ENCODE assay signal across 22 cellular contexts in the genomic region with DNA sequence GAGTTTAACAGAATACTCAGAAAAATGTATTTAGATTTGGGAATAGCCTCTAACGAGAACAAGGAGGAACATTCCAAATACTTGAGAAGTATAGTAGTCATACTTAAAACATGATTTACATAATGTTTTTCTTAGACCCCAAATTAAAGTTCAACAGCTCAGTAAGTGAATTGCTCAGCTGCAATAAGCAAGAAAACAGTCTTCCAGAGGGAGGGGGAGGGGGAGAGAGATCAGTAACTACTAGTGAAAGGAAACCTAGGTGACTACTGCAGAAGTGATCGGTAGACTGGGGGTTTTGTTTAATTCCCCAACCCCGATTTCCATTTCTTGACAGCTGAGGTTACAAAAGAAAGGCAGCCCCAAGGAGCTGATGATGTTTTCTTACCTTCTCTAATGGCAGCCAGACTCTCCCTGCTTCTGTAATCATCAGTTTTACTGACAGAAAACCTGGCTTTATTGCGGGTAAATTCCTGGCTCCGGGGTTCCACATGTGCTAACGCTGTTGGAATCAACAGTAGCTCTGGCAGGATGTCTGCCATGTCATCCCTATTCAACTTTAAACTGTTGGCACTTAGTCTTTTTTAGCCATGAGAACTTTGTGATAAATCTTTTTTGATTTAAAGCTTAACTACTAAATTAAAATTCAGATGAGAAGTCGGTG.
DNase-seq lines count a peak whose midpoint lies in the region; FAIRE-seq and TF ChIP-seq lines count a peak whose summit lies in the region.
"Had no signal": no experiment of that assay in that cellular context is flagged by ENCODE, and none has a peak within 500 bp of the region (broad histone marks: within the 10 kb centered on the region; RNA-seq: fewer than 3 reads in every experiment).

No MANE protein-coding gene starts in this region.

- WGBS in endodermal cell (ENCODE audit: insufficient coverage in 1 of 2, insufficient read length in 1 of 2), 2 experiments = 70 to 75% methylated on average over 5 to 6 of the region's 7 CpGs

- no peaks in the 10 kb centered on the region for H3K9me3 Mint-ChIP-seq in endodermal cell
- H3K9me3 Mint-ChIP-seq in nephron = no peaks in the 10 kb centered on the region
- H3K9me3 Mint-ChIP-seq in HFFc6 = no peaks in the 10 kb centered on the region
- H3K9me3 Mint-ChIP-seq in Calu3 (ENCODE audit: low read depth, unreplicated experiment) = no peaks in the 10 kb centered on the region
- H3K9me3 Mint-ChIP-seq: activated CD4-positive, alpha-beta memory T cell treated with anti-CD3 and anti-CD28 coated beads, Interleukin-2, amount 10 ng/mL, durations not matched to agents 7 days and 5 days; activated naive CD8-positive, alpha-beta T cell treated with anti-CD3 and anti-CD28 coated beads, Interleukin-2, amount 50 U/mL, for 24 hours; stimulated activated naive B cell treated with anti-CD40 and anti-IgM and Interleukin-4, amounts not matched to agents 10 μg/mL and 1 μg/mL and 100 μg/mL, for 72 hours had no signal

- DNase-seq in AG10803 (ENCODE audit: low read depth) (peak; percentile 66), endodermal cell (peak; percentile 71), HFFc6 (no peak), cerebellar cortex (ENCODE audit: low spot score) (no peak), D721Med (ENCODE audit: insufficient read length, low spot score) (no peak), Calu3 (no peak)
- DNase-seq: activated CD4-positive, alpha-beta memory T cell treated with anti-CD3 and anti-CD28 coated beads, Interleukin-2, amount 10 ng/mL, durations not matched to agents 7 days and 5 days; activated effector memory CD4-positive, alpha-beta T cell treated with Interleukin-2 at 50 U/mL for 16 hours; activated naive CD8-positive, alpha-beta T cell treated with anti-CD3 and anti-CD28 coated beads, Interleukin-2, amount 50 U/mL, for 24 hours; Caco-2; caudate nucleus; foreskin melanocyte; immature natural killer cell; NCI-H187; NCI-H69; OCI-M1; stimulated activated naive B cell treated with anti-CD40 and anti-IgM and Interleukin-4, amounts not matched to agents 10 μg/mL and 1 μg/mL and 100 μg/mL, for 72 hours had no signal

- H3K36me3 Mint-ChIP-seq in endodermal cell (ENCODE audit: low read depth) (peaks cover 31% of the 10 kb centered on the region), nephron (ENCODE audit: low read depth) (peaks cover 43% of the 10 kb centered on the region), HFFc6 (ENCODE audit: low read depth) (peaks cover 26% of the 10 kb centered on the region), Calu3 (ENCODE audit: insufficient read depth, unreplicated experiment) (peaks cover 4% of the 10 kb centered on the region)
- H3K36me3 Mint-ChIP-seq: immature natural killer cell; stimulated activated naive B cell treated with anti-CD40 and anti-IgM and Interleukin-4, amounts not matched to agents 10 μg/mL and 1 μg/mL and 100 μg/mL, for 72 hours had no signal

- CTCF ChIA-PET in Calu3 (lab: Charles Lee) = interaction anchor here (0.7 kb wide), 2 partner anchors 8 to 48 kb away, joined by 3 read pairs; no protein-coding TSS in a partner anchor

- H3K4me3 ChIP-seq in AG10803 (ENCODE audit: low read length) (no peak overlapping the region), OCI-LY3 (ENCODE audit: low read length) (no peak overlapping the region), endodermal cell (ENCODE audit: low read length) (no peak overlapping the region)
- H3K4me3 ChIP-seq: skin epidermis had no signal

- no peaks in the 10 kb centered on the region for H4K20me1 ChIP-seq in OCI-LY3 (ENCODE audit: insufficient read depth, low read length)

- H3K36me3 ChIP-seq in OCI-LY3 (replicated peaks; ENCODE audit: low read depth, low read length) (no peaks in the 10 kb centered on the region), endodermal cell (ENCODE audit: control insufficient read depth, insufficient read depth, low read length) (peaks cover 48% of the 10 kb centered on the region)

- H3K27ac Mint-ChIP-seq in endodermal cell = peak overlapping the region; percentile 61
- H3K27ac Mint-ChIP-seq in nephron = peak overlapping the region; percentile 21 to 54 (median 40)
- no peak overlapping the region; the same call in 1 of the 2 replicates for H3K27ac Mint-ChIP-seq in HFFc6
- H3K27ac Mint-ChIP-seq in Calu3 (ENCODE audit: unreplicated experiment) = no peak overlapping the region
- H3K27ac Mint-ChIP-seq: activated CD4-positive, alpha-beta memory T cell treated with anti-CD3 and anti-CD28 coated beads, Interleukin-2, amount 10 ng/mL, durations not matched to agents 7 days and 5 days; activated naive CD8-positive, alpha-beta T cell treated with anti-CD3 and anti-CD28 coated beads, Interleukin-2, amount 50 U/mL, for 24 hours; immature natural killer cell; stimulated activated naive B cell treated with anti-CD40 and anti-IgM and Interleukin-4, amounts not matched to agents 10 μg/mL and 1 μg/mL and 100 μg/mL, for 72 hours had no signal

- no peak for FAIRE-seq in D721Med (lab: Jason Lieb, UNC)
- FAIRE-seq: A204.1, endothelial cell of umbilical vein had no signal

- no peaks in the 10 kb centered on the region for H3K27me3 ChIP-seq in OCI-LY3 (ENCODE audit: low read depth, low read length)
- H3K27me3 ChIP-seq in endodermal cell (ENCODE audit: control insufficient read depth, insufficient read depth, low read length, poor library complexity, severe bottlenecking) = no peaks in the 10 kb centered on the region

- peaks cover 20% of the 10 kb centered on the region for H3K4me1 Mint-ChIP-seq in endodermal cell
- H3K4me1 Mint-ChIP-seq in nephron = peaks cover 25% of the 10 kb centered on the region
- H3K4me1 Mint-ChIP-seq in HFFc6 (ENCODE audit: low read depth) = peaks cover 57% of the 10 kb centered on the region
- peaks cover 8% of the 10 kb centered on the region for H3K4me1 Mint-ChIP-seq in Calu3 (ENCODE audit: low read depth, unreplicated experiment)
- H3K4me1 Mint-ChIP-seq: activated CD4-positive, alpha-beta memory T cell treated with anti-CD3 and anti-CD28 coated beads, Interleukin-2, amount 10 ng/mL, durations not matched to agents 7 days and 5 days; activated naive CD8-positive, alpha-beta T cell treated with anti-CD3 and anti-CD28 coated beads, Interleukin-2, amount 50 U/mL, for 24 hours; immature natural killer cell had no signal

- no peak overlapping the region for H2AFZ ChIP-seq in OCI-LY3 (ENCODE audit: low read depth, low read length)

- H3K9ac ChIP-seq in OCI-LY3 (ENCODE audit: low read length) = no peak overlapping the region
- H3K9ac ChIP-seq in endodermal cell (ENCODE audit: extremely low read depth, low read length, poor library complexity, severe bottlenecking) = no peak overlapping the region

- H3K4me2 ChIP-seq in OCI-LY3 (ENCODE audit: low read length) = peak overlapping the region; percentile 72

- H3K4me3 Mint-ChIP-seq in endodermal cell (no peak overlapping the region), nephron (no peak overlapping the region), HFFc6 (no peak overlapping the region; the same call in 1 of the 2 replicates), Calu3 (ENCODE audit: low read depth, unreplicated experiment) (no peak overlapping the region)
- H3K4me3 Mint-ChIP-seq: activated CD4-positive, alpha-beta memory T cell treated with anti-CD3 and anti-CD28 coated beads, Interleukin-2, amount 10 ng/mL, durations not matched to agents 7 days and 5 days; activated naive CD8-positive, alpha-beta T cell treated with anti-CD3 and anti-CD28 coated beads, Interleukin-2, amount 50 U/mL, for 24 hours; immature natural killer cell; stimulated activated naive B cell treated with anti-CD40 and anti-IgM and Interleukin-4, amounts not matched to agents 10 μg/mL and 1 μg/mL and 100 μg/mL, for 72 hours had no signal

- H3K27me3 Mint-ChIP-seq in endodermal cell (ENCODE audit: insufficient read depth) = no peaks in the 10 kb centered on the region
- H3K27me3 Mint-ChIP-seq in nephron (ENCODE audit: low read depth) = no peaks in the 10 kb centered on the region
- H3K27me3 Mint-ChIP-seq in HFFc6 (ENCODE audit: insufficient read depth) = peaks cover 3% of the 10 kb centered on the region
- no peaks in the 10 kb centered on the region for H3K27me3 Mint-ChIP-seq in Calu3 (ENCODE audit: unreplicated experiment)

- H3K27ac ChIP-seq in OCI-LY3 (ENCODE audit: low read length) = peak overlapping the region; percentile 72
- H3K27ac ChIP-seq in endodermal cell (ENCODE audit: low read depth, low read length) = no peak overlapping the region

- H3K79me2 ChIP-seq in OCI-LY3 (ENCODE audit: low read length) = no peaks in the 10 kb centered on the region

- intact Hi-C loops in Calu3 (cut with micrococcal nuclease; ENCODE audit: unreplicated experiment) = no loop called here

- H3K9me3 ChIP-seq in OCI-LY3 (ENCODE audit: insufficient read depth, low read length) = no peaks in the 10 kb centered on the region
- no peaks in the 10 kb centered on the region for H3K9me3 ChIP-seq in endodermal cell (ENCODE audit: control insufficient read depth, low read length)
- H3K9me3 ChIP-seq: Caco-2 had no signal

- BruUV-seq in Calu3 (replicated peaks; lab: Mats Ljungman, UMichigan) = no TSS peak

- TF ChIP-seq CTCF in AG10803 (conservative IDR thresholded peaks at IDR 0.05; ENCODE audit: low read length) = no peak
- no peak for TF ChIP-seq CTCF in OCI-LY3 (IDR thresholded peaks at IDR 0.05; ENCODE audit: low read depth, low read length)
- TF ChIP-seq CTCF in endodermal cell (conservative IDR thresholded peaks at IDR 0.05) = no peak
- no peak for TF ChIP-seq CTCF in nephron (IDR thresholded peaks at IDR 0.05; ENCODE audit: unreplicated experiment in 3 of 3)
- TF ChIP-seq CTCF in HFFc6 (IDR thresholded peaks at IDR 0.05) = no peak
- TF ChIP-seq CTCF in D721Med (IDR thresholded peaks at IDR 0.05; ENCODE audit: insufficient read depth, missing control alignments) = no peak
- no peak for TF ChIP-seq CTCF in Calu3 (IDR thresholded peaks at IDR 0.05; ENCODE audit: unreplicated experiment)

- H3K4me1 ChIP-seq in OCI-LY3 (ENCODE audit: low read length) (peaks cover 37% of the 10 kb centered on the region), endodermal cell (ENCODE audit: control insufficient read depth, insufficient read depth, low read length) (no peaks in the 10 kb centered on the region)

Comparison
In these comparisons a context has a peak if more than half of its experiments do, and no peak if none do; other contexts are left out.
1. DNase-seq: peak in AG10803 (single experiment) and endodermal cell (single experiment); none in HFFc6 (single experiment), cerebellar cortex (single experiment), D721Med (single experiment) and Calu3 (single experiment).
2. H3K27ac Mint-ChIP-seq: peak in endodermal cell (single experiment) and nephron (3 of 3); none in HFFc6 (single experiment) and Calu3 (single experiment).